8 cellular contexts compared by ENCODE assay signal in genomic region chr7:118026791-118027190, GRCh38.
"Had no signal": no experiment of that assay in that cellular context is flagged by ENCODE, and none has a peak within 500 bp of the region (broad histone marks: within the 10 kb centered on the region; RNA-seq: fewer than 3 reads in every experiment).

No MANE protein-coding gene starts in this region.

- H3K9ac ChIP-seq: GM23248 had no signal

- H2AFZ ChIP-seq: GM23248 had no signal

- H3K36me3 ChIP-seq: HAP-1 had no signal

- H3K4me3 ChIP-seq: GM23248, HAP-1 had no signal

- DNase-seq: GM23248, GOT3, H7, HFFc6, IMR-90 had no signal

- H3K4me1 ChIP-seq: HAP-1 had no signal

- H3K9me3 ChIP-seq: HAP-1 had no signal

- H3K27ac ChIP-seq: GM23248, HL-60 had no signal

- ATAC-seq: HCT116 had no signal
